In genomic region chr17:71180801-71181385, GRCh38 we compare ENCODE assay signal across 10 cellular contexts.
DNase-seq lines count a peak whose midpoint lies in the region; ATAC-seq and TF ChIP-seq lines count a peak whose summit lies in the region.
"Had no signal": no experiment of that assay in that cellular context is flagged by ENCODE, and none has a peak within 500 bp of the region (broad histone marks: within the 10 kb centered on the region; RNA-seq: fewer than 3 reads in every experiment).

No MANE protein-coding gene starts in this region.

- no peaks in the 10 kb centered on the region for H3K79me2 ChIP-seq in smooth muscle cell (ENCODE audit: low read depth)

- TF ChIP-seq POLR2A in testis (IDR thresholded peaks at IDR 0.05) (no peak), stomach (IDR thresholded peaks at IDR 0.05) (no peak)

- H3K27me3 ChIP-seq in smooth muscle cell (ENCODE audit: low read depth) (no peaks in the 10 kb centered on the region), testis (no peaks in the 10 kb centered on the region), stomach (no peaks in the 10 kb centered on the region)
- H3K27me3 ChIP-seq: tibial nerve had no signal

- H3K36me3 ChIP-seq in smooth muscle cell (ENCODE audit: low read depth): no peaks in the 10 kb centered on the region
- H3K36me3 ChIP-seq in testis (ENCODE audit: low read depth, missing control alignments): no peaks in the 10 kb centered on the region
- H3K36me3 ChIP-seq in stomach: no peaks in the 10 kb centered on the region
- H3K36me3 ChIP-seq: tibial nerve had no signal

- H3F3A ChIP-seq in smooth muscle cell (ENCODE audit: low read depth): peaks cover 10% of the 10 kb centered on the region

- no peaks in the 10 kb centered on the region for H3K27me3 Mint-ChIP-seq in activated naive CD4-positive, alpha-beta T cell treated with anti-CD3 and anti-CD28 coated beads, Interleukin-2, amount 10 ng/mL, durations not matched to agents 7 days and 5 days

- no peaks in the 10 kb centered on the region for H3K9me3 Mint-ChIP-seq in activated naive CD4-positive, alpha-beta T cell treated with anti-CD3 and anti-CD28 coated beads, Interleukin-2, amount 10 ng/mL, durations not matched to agents 7 days and 5 days

- H3K9me3 ChIP-seq in smooth muscle cell (replicated peaks; ENCODE audit: low read depth) (no peaks in the 10 kb centered on the region), testis (no peaks in the 10 kb centered on the region), stomach (no peaks in the 10 kb centered on the region)
- H3K9me3 ChIP-seq: tibial nerve had no signal

- WGBS in smooth muscle cell (ENCODE audit: low lambda C conversion rate): 13% methylated on average over 6 of the region's 6 CpGs
- 39 to 48% methylated on average over 6 of the region's 6 CpGs for WGBS in testis, 2 donors
- 37 to 58% (median 52%) methylated on average over 6 of the region's 6 CpGs for WGBS in stomach, 5 donors

- H3K36me3 Mint-ChIP-seq in activated naive CD4-positive, alpha-beta T cell treated with anti-CD3 and anti-CD28 coated beads, Interleukin-2, amount 10 ng/mL, durations not matched to agents 7 days and 5 days: no peaks in the 10 kb centered on the region

- peak; percentile 53 for DNase-seq in HT-29 (ENCODE audit: low spot score)
- peak; percentile 94 for DNase-seq in NCI-H748 (lab: John Stamatoyannopoulos, UW; ENCODE audit: unreplicated experiment)
- DNase-seq in fibroblast of peridontal ligament (ENCODE audit: extremely low read depth): peak; percentile 55
- peak; percentile 31 for DNase-seq in smooth muscle cell (lab: John Stamatoyannopoulos, UW; ENCODE audit: unreplicated experiment)
- no peak for DNase-seq in activated naive CD4-positive, alpha-beta T cell treated with anti-CD3 and anti-CD28 coated beads, Interleukin-2, amount 10 ng/mL, durations not matched to agents 7 days and 5 days
- DNase-seq in testis: no peak
- no peak for DNase-seq in stomach
- DNase-seq in stimulated activated naive CD8-positive, alpha-beta T cell treated with anti-CD3 and anti-CD28 coated beads, Interleukin-15, Interleukin-2, amounts not matched to agents 100 U/mL and 50 U/mL, for 24 hours: no peak

- CTCF ChIA-PET in activated naive CD4-positive, alpha-beta T cell treated with anti-CD3 and anti-CD28 coated beads, Interleukin-2, amount 10 ng/mL, durations not matched to agents 7 days and 5 days (lab: Charles Lee): no interaction called here

- H3K4me1 Mint-ChIP-seq in activated naive CD4-positive, alpha-beta T cell treated with anti-CD3 and anti-CD28 coated beads, Interleukin-2, amount 10 ng/mL, durations not matched to agents 7 days and 5 days: no peaks in the 10 kb centered on the region

- H3K4me3 ChIP-seq in smooth muscle cell (no peak overlapping the region), testis (no peak overlapping the region), stomach (no peak overlapping the region)
- H3K4me3 ChIP-seq: tibial nerve had no signal

- TF ChIP-seq CTCF in smooth muscle cell (IDR thresholded peaks at IDR 0.05; ENCODE audit: borderline replicate concordance, insufficient read depth, poor library complexity, severe bottlenecking) (no peak), testis (IDR thresholded peaks at IDR 0.05) (no peak), stomach (IDR thresholded peaks at IDR 0.05) (no peak)

- no peak for ATAC-seq in stimulated activated naive CD8-positive, alpha-beta T cell treated with anti-CD3 and anti-CD28 coated beads, Interleukin-15, Interleukin-2, amounts not matched to agents 100 U/mL and 50 U/mL, for 24 hours

- intact Hi-C loops in testis (cut with DNase I; ENCODE audit: low total_unique reads): no loop called here
- intact Hi-C loops in stomach (cut with DNase I; ENCODE audit: low total_unique reads): no loop called here

- H3K27ac ChIP-seq in smooth muscle cell (ENCODE audit: low read depth): peak overlapping the region; percentile 98
- H3K27ac ChIP-seq in testis: no peak overlapping the region
- H3K27ac ChIP-seq in stomach: no peak overlapping the region
- H3K27ac ChIP-seq: epithelial cell of prostate, tibial nerve had no signal

- H3K4me2 ChIP-seq in smooth muscle cell: peak overlapping the region; percentile 66

- no peak for TF ChIP-seq EP300 in stomach (IDR thresholded peaks at IDR 0.05)

- H3K4me3 Mint-ChIP-seq in activated naive CD4-positive, alpha-beta T cell treated with anti-CD3 and anti-CD28 coated beads, Interleukin-2, amount 10 ng/mL, durations not matched to agents 7 days and 5 days: no peak overlapping the region

- peak overlapping the region; percentile 87 for H3K9ac ChIP-seq in smooth muscle cell (ENCODE audit: low read depth)

- no peaks in the 10 kb centered on the region for H4K20me1 ChIP-seq in smooth muscle cell (ENCODE audit: low read depth)

- H3K4me1 ChIP-seq in smooth muscle cell (ENCODE audit: low read depth) (no peaks in the 10 kb centered on the region), testis (no peaks in the 10 kb centered on the region), stomach (peaks cover 0 to 7% (median 0%) of the 10 kb centered on the region in 4 donors)
- H3K4me1 ChIP-seq: tibial nerve had no signal

- H3K27ac Mint-ChIP-seq in activated naive CD4-positive, alpha-beta T cell treated with anti-CD3 and anti-CD28 coated beads, Interleukin-2, amount 10 ng/mL, durations not matched to agents 7 days and 5 days: no peak overlapping the region

- H2AFZ ChIP-seq in smooth muscle cell (ENCODE audit: low read depth): no peak overlapping the region

Comparison
In these comparisons a context has a peak if more than half of its experiments do, and no peak if none do; other contexts are left out.
1. DNase-seq: peak in HT-29 (single experiment), NCI-H748 (single experiment), fibroblast of peridontal ligament (single experiment) and smooth muscle cell (single experiment); none in activated naive CD4-positive, alpha-beta T cell treated with anti-CD3 and anti-CD28 coated beads, Interleukin-2, amount 10 ng/mL, durations not matched to agents 7 days and 5 days (single experiment), testis (single experiment), stomach (single experiment) and stimulated activated naive CD8-positive, alpha-beta T cell treated with anti-CD3 and anti-CD28 coated beads, Interleukin-15, Interleukin-2, amounts not matched to agents 100 U/mL and 50 U/mL, for 24 hours (single experiment).